In genomic region chr15:96409231-96410138, GRCh38 we compare ENCODE assay signal across 11 cellular contexts.
DNase-seq lines count a peak whose midpoint lies in the region; ATAC-seq and TF ChIP-seq lines count a peak whose summit lies in the region.
"Had no signal": no experiment of that assay in that cellular context is flagged by ENCODE, and none has a peak within 500 bp of the region (broad histone marks: within the 10 kb centered on the region; RNA-seq: fewer than 3 reads in every experiment).

No MANE protein-coding gene starts in this region.

- H3K27me3 ChIP-seq in RWPE2 (ENCODE audit: insufficient read depth, poor library complexity, severe bottlenecking) (peaks cover 100% of the 10 kb centered on the region), right atrium auricular region (peaks cover 20 to 33% of the 10 kb centered on the region in 2 donors), SJCRH30 (no peaks in the 10 kb centered on the region)

- peak; percentile 39; the same call in 2 of the 3 replicates for ATAC-seq in RWPE2 (ENCODE audit: low read depth)

- no peak overlapping the region for H3K27ac ChIP-seq in RWPE2 (ENCODE audit: poor library complexity, severe bottlenecking)
- no peak overlapping the region for H3K27ac ChIP-seq in right atrium auricular region
- no peak overlapping the region for H3K27ac ChIP-seq in SJCRH30
- H3K27ac ChIP-seq: SJSA1 had no signal

- H3K4me3 ChIP-seq in RWPE2 (ENCODE audit: severe bottlenecking), result no peak overlapping the region
- H3K4me3 ChIP-seq in right atrium auricular region, result peak overlapping the region; percentile 13 to 43
- no peak overlapping the region for H3K4me3 ChIP-seq in SJCRH30
- H3K4me3 ChIP-seq: SJSA1 had no signal

- H3K27me3 Mint-ChIP-seq in progenitor cell of endocrine pancreas, result peaks cover 94% of the 10 kb centered on the region

- H3K36me3 ChIP-seq in RWPE2 (ENCODE audit: low read depth), result no peaks in the 10 kb centered on the region
- no peaks in the 10 kb centered on the region for H3K36me3 ChIP-seq in right atrium auricular region
- no peaks in the 10 kb centered on the region for H3K36me3 ChIP-seq in SJCRH30
- H3K36me3 ChIP-seq: SJSA1 had no signal

- H3K27ac Mint-ChIP-seq in progenitor cell of endocrine pancreas, result no peak overlapping the region

- H3K9me3 ChIP-seq in RWPE2 (ENCODE audit: severe bottlenecking) (no peaks in the 10 kb centered on the region), right atrium auricular region (no peaks in the 10 kb centered on the region), SJCRH30 (replicated peaks) (no peaks in the 10 kb centered on the region)
- H3K9me3 ChIP-seq: SJSA1 had no signal

- no peaks in the 10 kb centered on the region for H3K4me1 ChIP-seq in RWPE2 (ENCODE audit: insufficient read depth, poor library complexity, severe bottlenecking)
- peaks cover 0 to 21% of the 10 kb centered on the region in 2 donors for H3K4me1 ChIP-seq in right atrium auricular region
- 0 out of 2 replicates have a peak, but pooled peaks cover 3% of the 10 kb centered on the region for H3K4me1 ChIP-seq in SJCRH30
- H3K4me1 ChIP-seq: SJSA1 had no signal

- H3K36me3 Mint-ChIP-seq in progenitor cell of endocrine pancreas (ENCODE audit: insufficient read depth), result no peaks in the 10 kb centered on the region

- TF ChIP-seq CTCF in RWPE2 (IDR thresholded peaks at IDR 0.05; ENCODE audit: poor library complexity, severe bottlenecking) (no peak), right atrium auricular region (IDR thresholded peaks at IDR 0.05) (no peak), progenitor cell of endocrine pancreas (IDR thresholded peaks at IDR 0.05; ENCODE audit: unreplicated experiment) (no peak)

- no peaks in the 10 kb centered on the region for H3K9me3 Mint-ChIP-seq in progenitor cell of endocrine pancreas (ENCODE audit: low read depth)

- peaks cover 5% of the 10 kb centered on the region for H3K4me1 Mint-ChIP-seq in progenitor cell of endocrine pancreas (ENCODE audit: low read depth)

- DNase-seq in EL (peak; percentile 32), RWPE2 (ENCODE audit: low spot score) (peak; percentile 68), right atrium auricular region (ENCODE audit: low spot score) (no peak), progenitor cell of endocrine pancreas (ENCODE audit: low spot score, unreplicated experiment) (no peak), SJCRH30 (no peak), DMS 273 (lab: John Stamatoyannopoulos, UW; ENCODE audit: unreplicated experiment) (no peak), HPDE6-E6E7 (ENCODE audit: extremely low spot score) (no peak)
- DNase-seq in effector CD4-positive, alpha-beta T cell, result no peak
- DNase-seq: effector memory CD4-positive, alpha-beta T cell; NCI-H1436 had no signal

- H3K4me3 Mint-ChIP-seq in progenitor cell of endocrine pancreas (ENCODE audit: low read depth), result peak overlapping the region; percentile 49

Comparison
In these comparisons a context has a peak if more than half of its experiments do, and no peak if none do; other contexts are left out.
1. DNase-seq: peak in EL (single experiment) and RWPE2 (single experiment); none in right atrium auricular region (single experiment), progenitor cell of endocrine pancreas (single experiment), effector CD4-positive, alpha-beta T cell (single experiment), SJCRH30 (0 of 2), DMS 273 (single experiment) and HPDE6-E6E7 (single experiment).
2. H3K4me3 ChIP-seq: peak in right atrium auricular region (2 of 2); none in RWPE2 (single experiment) and SJCRH30 (single experiment).